1 cellular context compared by ENCODE assay signal in the genomic region with DNA sequence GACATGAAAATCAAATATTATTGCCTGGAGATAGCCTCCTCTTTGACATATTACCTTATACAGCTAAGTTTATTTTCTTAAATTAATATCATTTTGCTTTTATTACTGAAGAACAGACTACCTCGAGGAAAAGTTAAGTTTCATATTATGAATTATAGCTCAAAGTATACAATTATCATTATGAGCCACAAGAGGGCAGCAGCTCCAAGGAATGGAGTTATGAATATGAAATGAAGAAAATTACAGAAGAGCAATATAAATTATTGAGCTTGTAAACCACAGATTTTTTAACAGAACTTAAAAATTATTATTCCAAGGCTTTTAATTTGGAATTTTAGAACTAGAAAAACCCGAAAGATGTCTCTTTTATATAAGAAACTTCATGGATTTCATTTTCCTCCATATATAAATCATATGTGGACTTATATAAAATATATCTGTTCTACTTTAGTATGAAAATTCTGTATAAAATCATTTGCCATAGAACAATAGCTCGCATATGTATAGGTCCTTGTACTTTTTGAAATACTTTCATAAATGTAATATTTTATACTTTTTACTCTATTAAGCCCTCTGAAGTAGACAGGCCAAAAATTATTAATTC.
TF ChIP-seq lines count a peak whose summit lies in the region.

No MANE protein-coding gene starts in this region.

TF ChIP-seq in HCT116, 20 proteins besides CTCF, POLR2A, EP300 and RAD21:
- TF ChIP-seq JUND (IDR thresholded peaks at IDR 0.05): no peak
- TF ChIP-seq POLR2AphosphoS5 (IDR thresholded peaks at IDR 0.05; ENCODE audit: low read depth, low read length): no peak
- no peak for TF ChIP-seq CEBPB (IDR thresholded peaks at IDR 0.05; ENCODE audit: low read depth)
- TF ChIP-seq, protein P1, sequence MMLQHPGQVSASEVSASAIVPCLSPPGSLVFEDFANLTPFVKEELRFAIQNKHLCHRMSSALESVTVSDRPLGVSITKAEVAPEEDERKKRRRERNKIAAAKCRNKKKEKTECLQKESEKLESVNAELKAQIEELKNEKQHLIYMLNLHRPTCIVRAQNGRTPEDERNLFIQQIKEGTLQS (IDR thresholded peaks at IDR 0.05): no peak
- no peak for TF ChIP-seq ZFX (IDR thresholded peaks at IDR 0.05)
- no peak for TF ChIP-seq EZH2 (IDR thresholded peaks at IDR 0.05)
- TF ChIP-seq SRF (IDR thresholded peaks at IDR 0.05; ENCODE audit: low read depth): no peak
- TF ChIP-seq TCF7L2 (IDR thresholded peaks at IDR 0.05; ENCODE audit: borderline replicate concordance, extremely low read depth, insufficient read depth, insufficient read length): no peak
- TF ChIP-seq EGR1 (IDR thresholded peaks at IDR 0.05; ENCODE audit: low read depth): no peak
- TF ChIP-seq CBX3 (IDR thresholded peaks at IDR 0.05; ENCODE audit: low read depth): no peak
- no peak for TF ChIP-seq SP1 (IDR thresholded peaks at IDR 0.05; ENCODE audit: low read depth)
- no peak for TF ChIP-seq EZH2phosphoT487 (IDR thresholded peaks at IDR 0.05; ENCODE audit: borderline replicate concordance)
- TF ChIP-seq YY1 (IDR thresholded peaks at IDR 0.05; ENCODE audit: extremely low read depth, insufficient replicate concordance, low read depth, low read length): no peak
- TF ChIP-seq, protein P2, sequence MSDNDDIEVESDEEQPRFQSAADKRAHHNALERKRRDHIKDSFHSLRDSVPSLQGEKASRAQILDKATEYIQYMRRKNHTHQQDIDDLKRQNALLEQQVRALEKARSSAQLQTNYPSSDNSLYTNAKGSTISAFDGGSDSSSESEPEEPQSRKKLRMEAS (IDR thresholded peaks at IDR 0.05): no peak
- TF ChIP-seq, protein P3, sequence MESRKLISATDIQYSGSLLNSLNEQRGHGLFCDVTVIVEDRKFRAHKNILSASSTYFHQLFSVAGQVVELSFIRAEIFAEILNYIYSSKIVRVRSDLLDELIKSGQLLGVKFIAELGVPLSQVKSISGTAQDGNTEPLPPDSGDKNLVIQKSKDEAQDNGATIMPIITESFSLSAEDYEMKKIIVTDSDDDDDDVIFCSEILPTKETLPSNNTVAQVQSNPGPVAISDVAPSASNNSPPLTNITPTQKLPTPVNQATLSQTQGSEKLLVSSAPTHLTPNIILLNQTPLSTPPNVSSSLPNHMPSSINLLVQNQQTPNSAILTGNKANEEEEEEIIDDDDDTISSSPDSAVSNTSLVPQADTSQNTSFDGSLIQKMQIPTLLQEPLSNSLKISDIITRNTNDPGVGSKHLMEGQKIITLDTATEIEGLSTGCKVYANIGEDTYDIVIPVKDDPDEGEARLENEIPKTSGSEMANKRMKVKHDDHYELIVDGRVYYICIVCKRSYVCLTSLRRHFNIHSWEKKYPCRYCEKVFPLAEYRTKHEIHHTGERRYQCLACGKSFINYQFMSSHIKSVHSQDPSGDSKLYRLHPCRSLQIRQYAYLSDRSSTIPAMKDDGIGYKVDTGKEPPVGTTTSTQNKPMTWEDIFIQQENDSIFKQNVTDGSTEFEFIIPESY (IDR thresholded peaks at IDR 0.05; ENCODE audit: extremely low read depth, insufficient replicate concordance, low read length): no peak
- no peak for TF ChIP-seq ELF1 (IDR thresholded peaks at IDR 0.05; ENCODE audit: borderline replicate concordance, low read depth)
